In the genomic region with DNA sequence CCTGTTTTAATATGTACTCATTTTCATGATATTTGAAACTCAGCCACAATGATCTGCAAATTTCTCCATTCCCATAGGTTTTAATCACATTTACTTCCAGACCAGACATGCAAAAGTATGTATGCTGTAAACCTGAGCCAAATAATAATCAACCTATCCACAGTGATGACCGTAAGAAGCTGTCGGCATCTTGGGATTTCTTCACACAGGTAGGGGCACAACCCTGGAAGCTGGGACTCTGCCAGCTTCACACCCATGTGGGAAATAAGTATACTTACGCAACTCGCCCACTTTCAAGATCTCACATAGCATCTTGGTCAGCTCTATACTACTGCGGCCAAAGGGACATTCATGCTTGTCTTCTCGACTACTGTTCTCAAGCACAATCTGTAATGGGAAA, we compare ENCODE assay signal across 1 cellular context.
TF ChIP-seq lines count a peak whose summit lies in the region.

No MANE protein-coding gene starts in this region.

TF ChIP-seq in H1, 55 proteins besides CTCF, POLR2A, EP300 and RAD21 (continued from another document):
- TF ChIP-seq, protein P1, sequence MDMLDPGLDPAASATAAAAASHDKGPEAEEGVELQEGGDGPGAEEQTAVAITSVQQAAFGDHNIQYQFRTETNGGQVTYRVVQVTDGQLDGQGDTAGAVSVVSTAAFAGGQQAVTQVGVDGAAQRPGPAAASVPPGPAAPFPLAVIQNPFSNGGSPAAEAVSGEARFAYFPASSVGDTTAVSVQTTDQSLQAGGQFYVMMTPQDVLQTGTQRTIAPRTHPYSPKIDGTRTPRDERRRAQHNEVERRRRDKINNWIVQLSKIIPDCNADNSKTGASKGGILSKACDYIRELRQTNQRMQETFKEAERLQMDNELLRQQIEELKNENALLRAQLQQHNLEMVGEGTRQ (IDR thresholded peaks at IDR 0.05; ENCODE audit: low read length) = no peak
- TF ChIP-seq RFX5 (IDR thresholded peaks at IDR 0.05; ENCODE audit: borderline replicate concordance, low read depth, low read length) = no peak
- no peak for TF ChIP-seq HDAC6 (IDR thresholded peaks at IDR 0.05; ENCODE audit: low read depth, low read length)
- TF ChIP-seq HDAC2 (IDR thresholded peaks at IDR 0.05; ENCODE audit: borderline replicate concordance in 1 of 2, low read depth in 2 of 2, low read length in 2 of 2) = no peak
- no peak for TF ChIP-seq EGR1 (IDR thresholded peaks at IDR 0.05; ENCODE audit: borderline replicate concordance, low read depth, low read length)
